12 cellular contexts compared by ENCODE assay signal in genomic region chrX:12792711-12793110, GRCh38. TPM values are rescaled to one million over a fixed set of nuclear protein-coding genes. Genes with fewer than 3 reads are reported as not detected.
A peak's percentile ranks its signal among the peaks of the same experiment; 100 is the strongest.
DNase-seq lines count a peak whose midpoint lies in the region; ATAC-seq and TF ChIP-seq lines count a peak whose summit lies in the region.
"Had no signal": no experiment of that assay in that cellular context is flagged by ENCODE, and none has a peak within 500 bp of the region (broad histone marks: within the 10 kb centered on the region; RNA-seq: fewer than 3 reads in every experiment).

No MANE protein-coding gene starts in this region.

- H3K9ac ChIP-seq in SU-DHL-6 (ENCODE audit: low read length) = peak overlapping the region; percentile 86

- H3K27ac Mint-ChIP-seq in stimulated activated naive CD8-positive, alpha-beta T cell treated with anti-CD3 and anti-CD28 coated beads, Interleukin-15, Interleukin-2, amounts not matched to agents 100 ng/mL and 50 ng/mL, for 24 hours = peak overlapping the region; percentile 80
- no peak overlapping the region for H3K27ac Mint-ChIP-seq in glutamatergic neuron (ENCODE audit: unreplicated experiment)

- TF ChIP-seq CTCF in SU-DHL-6 (IDR thresholded peaks at IDR 0.05; ENCODE audit: insufficient read depth, low read length, poor library complexity, severe bottlenecking) (no peak), glutamatergic neuron (IDR thresholded peaks at IDR 0.05; ENCODE audit: partially characterized antibody, unreplicated experiment) (no peak), GM13977 (IDR thresholded peaks at IDR 0.05; ENCODE audit: extremely low read depth, insufficient read depth, missing control alignments) (no peak)

- no peak overlapping the region for H2AFZ ChIP-seq in SU-DHL-6 (ENCODE audit: low read depth, low read length, severe bottlenecking)

- H3K27me3 ChIP-seq in SU-DHL-6 (ENCODE audit: low read length) = no peaks in the 10 kb centered on the region

- H3K36me3 ChIP-seq in SU-DHL-6 (ENCODE audit: low read length) = no peaks in the 10 kb centered on the region

- H3K4me3 ChIP-seq in SU-DHL-6 (ENCODE audit: insufficient read depth, low read length, poor library complexity, severe bottlenecking) = peak overlapping the region; percentile 92

- H3K4me1 Mint-ChIP-seq in stimulated activated naive CD8-positive, alpha-beta T cell treated with anti-CD3 and anti-CD28 coated beads, Interleukin-15, Interleukin-2, amounts not matched to agents 100 ng/mL and 50 ng/mL, for 24 hours (ENCODE audit: low read depth) = peaks cover 30% of the 10 kb centered on the region
- peaks cover under 1% of the 10 kb centered on the region for H3K4me1 Mint-ChIP-seq in glutamatergic neuron (ENCODE audit: low read depth, unreplicated experiment)

- peak overlapping the region; percentile 86 for H3K4me3 Mint-ChIP-seq in stimulated activated naive CD8-positive, alpha-beta T cell treated with anti-CD3 and anti-CD28 coated beads, Interleukin-15, Interleukin-2, amounts not matched to agents 100 ng/mL and 50 ng/mL, for 24 hours
- peak overlapping the region; percentile 75 for H3K4me3 Mint-ChIP-seq in glutamatergic neuron (ENCODE audit: unreplicated experiment)

- peaks cover 49% of the 10 kb centered on the region for H3K79me2 ChIP-seq in SU-DHL-6 (ENCODE audit: insufficient read depth, low read length)

- no peaks in the 10 kb centered on the region for H3K9me2 ChIP-seq in SU-DHL-6 (replicated peaks; ENCODE audit: insufficient read depth, low read length)

- H3K9me3 Mint-ChIP-seq in stimulated activated naive CD8-positive, alpha-beta T cell treated with anti-CD3 and anti-CD28 coated beads, Interleukin-15, Interleukin-2, amounts not matched to agents 100 ng/mL and 50 ng/mL, for 24 hours = no peaks in the 10 kb centered on the region
- H3K9me3 Mint-ChIP-seq in glutamatergic neuron (ENCODE audit: unreplicated experiment) = no peaks in the 10 kb centered on the region

- peak overlapping the region; percentile 93 for H3K4me2 ChIP-seq in SU-DHL-6 (ENCODE audit: low read depth, low read length, poor library complexity, severe bottlenecking)

- no peaks in the 10 kb centered on the region for H3K9me3 ChIP-seq in SU-DHL-6 (ENCODE audit: insufficient read depth, low read length)

- ATAC-seq in stimulated activated naive CD8-positive, alpha-beta T cell treated with anti-CD3 and anti-CD28 coated beads, Interleukin-15, Interleukin-2, amounts not matched to agents 100 U/mL and 50 U/mL, for 24 hours = no peak
- no peak for ATAC-seq in HG03280 (IDR thresholded peaks at IDR 0.05; ENCODE audit: unreplicated experiment)

- peaks cover 27% of the 10 kb centered on the region for H3K36me3 Mint-ChIP-seq in stimulated activated naive CD8-positive, alpha-beta T cell treated with anti-CD3 and anti-CD28 coated beads, Interleukin-15, Interleukin-2, amounts not matched to agents 100 ng/mL and 50 ng/mL, for 24 hours (ENCODE audit: low read depth)
- no peaks in the 10 kb centered on the region for H3K36me3 Mint-ChIP-seq in glutamatergic neuron (ENCODE audit: unreplicated experiment)

- in situ Hi-C loops in GM13977 (cut with MboI; ENCODE audit: low pct_unique_long_range_greater_than_20kb, low sequenced_read_pairs, unreplicated experiment) = no loop called here

- H3F3A ChIP-seq in SU-DHL-6 (ENCODE audit: insufficient read depth) = no peaks in the 10 kb centered on the region

- no peak for DNase-seq in stimulated activated naive CD8-positive, alpha-beta T cell treated with anti-CD3 and anti-CD28 coated beads, Interleukin-15, Interleukin-2, amounts not matched to agents 100 U/mL and 50 U/mL, for 24 hours
- DNase-seq in glutamatergic neuron = no peak
- DNase-seq in germinal center (ENCODE audit: low spot score) = no peak
- DNase-seq in C1 segment of cervical spinal cord (lab: John Stamatoyannopoulos, UW) = no peak
- DNase-seq in GM13977 (ENCODE audit: low spot score) = no peak
- DNase-seq: hypothalamus, KG1, NCI-H446, T-helper 9 cell had no signal

- H3K27ac ChIP-seq in SU-DHL-6 (ENCODE audit: low read depth, low read length) = no peak overlapping the region

- no peaks in the 10 kb centered on the region for H4K20me1 ChIP-seq in SU-DHL-6 (ENCODE audit: low read depth, low read length)

- no peaks in the 10 kb centered on the region for H3K27me3 Mint-ChIP-seq in stimulated activated naive CD8-positive, alpha-beta T cell treated with anti-CD3 and anti-CD28 coated beads, Interleukin-15, Interleukin-2, amounts not matched to agents 100 ng/mL and 50 ng/mL, for 24 hours
- peaks cover under 1% of the 10 kb centered on the region for H3K27me3 Mint-ChIP-seq in glutamatergic neuron (ENCODE audit: unreplicated experiment)

RNA-seq across cellular contexts. Expression of gene PRPS2, which starts 1.5 kb away (rescaled TPM):
- total RNA-seq in glutamatergic neuron (ENCODE audit: unreplicated experiment) = 1.8 TPM
